Comparison of ENCODE assay signal across 15 cellular contexts in genomic region chr11:79809487-79809886, GRCh38.
"Had no signal": no experiment of that assay in that cellular context is flagged by ENCODE, and none has a peak within 500 bp of the region (broad histone marks: within the 10 kb centered on the region; RNA-seq: fewer than 3 reads in every experiment).

No MANE protein-coding gene starts in this region.

- H3K4me3 ChIP-seq: gastrocnemius medialis, suprapubic skin, upper lobe of left lung had no signal

- ATAC-seq: activated CD4-positive, CD25-positive, alpha-beta regulatory T cell treated with anti-CD3 and anti-CD28 coated beads, Interleukin-2, amount 50 U/mL, for 24 hours; effector memory CD8-positive, alpha-beta T cell; gastrocnemius medialis; natural killer cell treated with Interleukin-12 subunit alpha and Interleukin-12 subunit beta and Interleukin-15 and Interleukin-18, amount 100 ng/mL, for 72 hours; stimulated activated naive CD8-positive, alpha-beta T cell treated with anti-CD3 and anti-CD28 coated beads, Interleukin-15, Interleukin-2, amounts not matched to agents 100 U/mL and 50 U/mL, for 24 hours had no signal

- H3K4me1 ChIP-seq: gastrocnemius medialis, suprapubic skin, upper lobe of left lung had no signal

- H3K27ac ChIP-seq: brain microvascular endothelial cell, epithelial cell of prostate, gastrocnemius medialis, suprapubic skin, upper lobe of left lung had no signal

- H3K9me3 ChIP-seq: gastrocnemius medialis, suprapubic skin, upper lobe of left lung had no signal

- H3K36me3 ChIP-seq: brain microvascular endothelial cell, gastrocnemius medialis, suprapubic skin, upper lobe of left lung had no signal

- DNase-seq: activated effector memory CD4-positive, alpha-beta T cell treated with anti-CD3 and anti-CD28 coated beads, Interleukin-2, amount 50 U/mL, for 16 hours; activated T-cell treated with anti-CD3 and anti-CD28 coated beads, Interleukin-2, amount 50 U/mL, for 1 hour; brain microvascular endothelial cell; cerebellar nuclear complex; effector memory CD8-positive, alpha-beta T cell; gastrocnemius medialis; mammary epithelial cell; stimulated activated CD4-positive, alpha-beta T cell treated with anti-CD3 and anti-CD28 coated beads, Interleukin-4, amount 100 ng/mL, for 1 hour; stimulated activated CD8-positive, alpha-beta memory T cell treated with anti-CD3 and anti-CD28 coated beads, Interleukin-4, amount 100 ng/mL, for 48 hours; stimulated activated naive CD8-positive, alpha-beta T cell treated with anti-CD3 and anti-CD28 coated beads, Interleukin-15, Interleukin-2, amounts not matched to agents 100 U/mL and 50 U/mL, for 24 hours had no signal

- H3K27me3 ChIP-seq: brain microvascular endothelial cell, gastrocnemius medialis, suprapubic skin, upper lobe of left lung had no signal
